In the genomic region with DNA sequence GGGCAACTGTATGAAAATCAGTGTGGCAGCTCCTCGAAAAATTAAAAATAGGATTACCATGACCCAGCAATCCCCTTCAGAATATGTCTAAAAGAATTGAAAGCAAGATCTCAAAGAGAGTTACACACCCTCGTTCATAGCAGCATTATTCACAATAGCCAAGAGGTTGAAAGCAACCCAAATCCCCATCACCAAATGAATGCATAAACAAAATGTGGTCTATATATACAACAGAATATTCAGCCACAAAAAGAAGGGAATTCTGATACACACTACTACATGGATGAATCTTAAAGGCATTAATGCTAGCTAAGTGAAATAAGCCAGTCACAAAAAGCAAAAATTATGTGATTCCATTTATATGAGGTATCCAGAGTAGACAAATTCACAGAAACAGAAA, we compare ENCODE assay signal across 27 cellular contexts.
"Had no signal": no experiment of that assay in that cellular context is flagged by ENCODE, and none has a peak within 500 bp of the region (broad histone marks: within the 10 kb centered on the region; RNA-seq: fewer than 3 reads in every experiment).

No MANE protein-coding gene starts in this region.

- H3K4me3 Mint-ChIP-seq: activated CD4-positive, alpha-beta T cell treated with anti-CD3 and anti-CD28 coated beads, Interleukin-2, amount 10 ng/mL, durations not matched to agents 7 days and 5 days; nephron; stimulated activated naive CD8-positive, alpha-beta T cell treated with anti-CD3 and anti-CD28 coated beads, Interleukin-15, amount 100 ng/mL, for 72 hours; type B pancreatic cell had no signal

- H3K27me3 Mint-ChIP-seq: activated CD4-positive, alpha-beta T cell treated with anti-CD3 and anti-CD28 coated beads, Interleukin-2, amount 10 ng/mL, durations not matched to agents 7 days and 5 days; stimulated activated naive CD8-positive, alpha-beta T cell treated with anti-CD3 and anti-CD28 coated beads, Interleukin-15, amount 100 ng/mL, for 72 hours; type B pancreatic cell had no signal

- H3K27me3 ChIP-seq: adrenal gland, ascending aorta, brain microvascular endothelial cell, dorsolateral prefrontal cortex, gastroesophageal sphincter, hepatocyte, uterus had no signal

- ATAC-seq: gastroesophageal sphincter; sciatic nerve; stimulated activated naive CD8-positive, alpha-beta T cell treated with anti-CD3 and anti-CD28 coated beads, Interleukin-15, amount 100 ng/mL, for 72 hours had no signal

- H3K79me2 ChIP-seq: hepatocyte had no signal

- H3K27ac ChIP-seq: adrenal gland, ascending aorta, brain microvascular endothelial cell, coronary artery, gastroesophageal sphincter, hepatocyte, left ventricle myocardium inferior, skin epidermis, uterus had no signal

- H3K9me3 Mint-ChIP-seq: activated CD4-positive, alpha-beta T cell treated with anti-CD3 and anti-CD28 coated beads, Interleukin-2, amount 10 ng/mL, durations not matched to agents 7 days and 5 days; nephron; stimulated activated naive CD8-positive, alpha-beta T cell treated with anti-CD3 and anti-CD28 coated beads, Interleukin-15, amount 100 ng/mL, for 72 hours; type B pancreatic cell had no signal

- H3K4me2 ChIP-seq: hepatocyte had no signal

- H3K4me3 ChIP-seq: adrenal gland, ascending aorta, coronary artery, dorsolateral prefrontal cortex, gastroesophageal sphincter, hepatocyte, left ventricle myocardium inferior, lung, skin epidermis, uterus had no signal

- H2AFZ ChIP-seq: hepatocyte had no signal

- H3K4me1 ChIP-seq: adrenal gland, ascending aorta, gastroesophageal sphincter, left ventricle myocardium inferior, uterus had no signal

- H3K4me1 Mint-ChIP-seq: nephron had no signal

- H3K27ac Mint-ChIP-seq: activated CD4-positive, alpha-beta T cell treated with anti-CD3 and anti-CD28 coated beads, Interleukin-2, amount 10 ng/mL, durations not matched to agents 7 days and 5 days; nephron; type B pancreatic cell had no signal

- DNase-seq: activated CD4-positive, alpha-beta T cell treated with anti-CD3 and anti-CD28 coated beads for 1 hour; activated CD4-positive, alpha-beta T cell treated with anti-CD3 and anti-CD28 coated beads, Interleukin-2, amount 10 ng/mL, durations not matched to agents 7 days and 5 days; activated CD8-positive, alpha-beta memory T cell treated with anti-CD3 and anti-CD28 coated beads for 24 hours; activated gamma-delta T cell treated with Interleukin-2 at 50 U/mL for 16 hours; activated naive CD4-positive, alpha-beta T cell treated with anti-CD3 and anti-CD28 coated beads, Interleukin-2, amount 50 U/mL, for 16 hours; adrenal gland; brain microvascular endothelial cell; dorsolateral prefrontal cortex; effector memory CD4-positive, alpha-beta T cell; islet precursor cell; left ventricle myocardium inferior; mesendoderm; stimulated activated CD4-positive, alpha-beta T cell treated with anti-CD3 and anti-CD28 coated beads, Interleukin-12 subunit alpha, Interleukin-12 subunit beta, amount 100 ng/mL, for 4 hours; stimulated activated CD4-positive, alpha-beta T cell treated with anti-CD3 and anti-CD28 coated beads, Interleukin-4, amount 100 ng/mL, for 1 hour; stimulated activated naive CD8-positive, alpha-beta T cell treated with anti-CD3 and anti-CD28 coated beads, Interleukin-15, amount 100 ng/mL, for 72 hours; substantia nigra; T-helper 2 cell; uterus had no signal

- H3K9me3 ChIP-seq: adrenal gland, ascending aorta, gastroesophageal sphincter, left ventricle myocardium inferior, uterus had no signal

- H3K36me3 ChIP-seq: uterus had no signal
